8 cellular contexts compared by ENCODE assay signal in genomic region chr2:41840702-41841551, GRCh38.
DNase-seq lines count a peak whose midpoint lies in the region; ATAC-seq and TF ChIP-seq lines count a peak whose summit lies in the region.

No MANE protein-coding gene starts in this region.

- H3K9me3 Mint-ChIP-seq in neural crest cell, result no peaks in the 10 kb centered on the region

- H3K36me3 ChIP-seq in RWPE2 (ENCODE audit: low read depth) (no peaks in the 10 kb centered on the region), stomach smooth muscle (ENCODE audit: control insufficient read depth in 2 of 2, insufficient read depth in 2 of 2, low read length in 2 of 2) (no peaks in the 10 kb centered on the region)

- H3K27ac ChIP-seq in RWPE2 (ENCODE audit: poor library complexity, severe bottlenecking), result no peak overlapping the region
- peak overlapping the region; percentile 78 for H3K27ac ChIP-seq in stomach smooth muscle (ENCODE audit: low read length)

- H3K4me3 ChIP-seq in RWPE2 (ENCODE audit: severe bottlenecking) (peak overlapping the region; percentile 58), foreskin fibroblast (ENCODE audit: low read depth in 1 of 2, low read length in 2 of 2) (peak overlapping the region; percentile 61 to 84), stomach smooth muscle (ENCODE audit: low read length in 2 of 2) (peak overlapping the region; percentile 83 to 95)

- DNase-seq in ELF-1 (ENCODE audit: low read depth, low spot score) (peak; percentile 99), H4 (ENCODE audit: low spot score) (peak; percentile 97), LoVo (ENCODE audit: low spot score) (peak; percentile 98), RWPE2 (ENCODE audit: low spot score) (peak; percentile 94), activated gamma-delta T cell treated with Interleukin-2 at 50 U/mL for 16 hours (peak; percentile 98), foreskin fibroblast (peak; percentile 93 to 98), neural crest cell (ENCODE audit: low read depth, low spot score) (peak; percentile 99)

- peaks cover 5% of the 10 kb centered on the region for H3K4me1 Mint-ChIP-seq in neural crest cell

- peak overlapping the region; percentile 50 for H3K27ac Mint-ChIP-seq in neural crest cell (ENCODE audit: unreplicated experiment)

- H3K27me3 ChIP-seq in RWPE2 (ENCODE audit: insufficient read depth, poor library complexity, severe bottlenecking) (no peaks in the 10 kb centered on the region), stomach smooth muscle (ENCODE audit: control insufficient read depth in 1 of 2, insufficient read depth in 2 of 2, low read length in 2 of 2) (no peaks in the 10 kb centered on the region)

- H3K4me1 ChIP-seq in RWPE2 (ENCODE audit: insufficient read depth, poor library complexity, severe bottlenecking) (peaks cover 2% of the 10 kb centered on the region), stomach smooth muscle (ENCODE audit: control insufficient read depth, insufficient read depth, low read length) (peaks cover 12% of the 10 kb centered on the region)

- H3K9me3 ChIP-seq in RWPE2 (ENCODE audit: severe bottlenecking) (no peaks in the 10 kb centered on the region), stomach smooth muscle (ENCODE audit: control insufficient read depth in 2 of 2, low read length in 2 of 2) (no peaks in the 10 kb centered on the region)

- H3K27me3 Mint-ChIP-seq in neural crest cell (ENCODE audit: low read depth), result peaks cover 91% of the 10 kb centered on the region

- H3K9ac ChIP-seq in stomach smooth muscle (ENCODE audit: low read length in 2 of 2), result peak overlapping the region; percentile 74 to 92

- H3K4me3 Mint-ChIP-seq in neural crest cell, result peak overlapping the region; percentile 91

- peak; percentile 99 for ATAC-seq in RWPE2 (ENCODE audit: low read depth)

- no peaks in the 10 kb centered on the region for H3K36me3 Mint-ChIP-seq in neural crest cell (ENCODE audit: low read depth)

- TF ChIP-seq CTCF in RWPE2 (IDR thresholded peaks at IDR 0.05; ENCODE audit: poor library complexity, severe bottlenecking) (peak; percentile 97), foreskin fibroblast (IDR thresholded peaks at IDR 0.05; ENCODE audit: low read depth, low read length) (peak; percentile 97), neural crest cell (conservative IDR thresholded peaks at IDR 0.05) (peak; percentile 97)
